9 cellular contexts compared by ENCODE assay signal in the genomic region with DNA sequence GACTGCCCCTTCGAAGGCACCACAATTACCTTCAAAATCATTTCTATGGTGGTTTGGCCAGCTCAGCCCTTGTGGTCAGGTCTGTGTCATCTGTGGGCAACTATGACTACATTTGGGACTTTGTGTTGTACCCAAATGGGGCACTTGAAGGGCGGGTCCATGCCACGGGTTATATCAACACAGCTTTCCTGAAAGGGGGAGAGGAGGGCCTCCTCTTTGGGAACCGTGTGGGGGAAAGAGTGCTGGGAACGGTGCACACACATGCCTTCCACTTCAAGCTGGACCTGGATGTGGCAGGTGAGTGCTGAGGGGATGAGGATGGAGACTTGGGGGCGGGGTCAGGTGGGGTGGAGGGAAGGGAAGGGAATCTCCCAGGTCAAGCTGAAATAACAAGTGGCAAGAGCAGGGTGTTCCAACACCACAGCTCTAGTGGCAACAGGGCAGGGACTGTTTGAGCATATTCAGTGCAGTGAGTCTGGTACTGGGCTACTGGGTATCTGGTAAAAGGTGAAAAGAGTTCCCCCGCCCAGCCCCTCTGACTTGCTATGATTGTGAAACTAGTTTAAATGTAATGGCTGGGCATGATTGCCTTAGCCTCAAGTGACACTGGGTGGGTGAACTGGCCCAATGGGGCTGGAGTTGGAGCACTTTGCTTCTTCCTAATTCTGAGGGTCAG. TPM values are rescaled to one million over a fixed set of nuclear protein-coding genes. Genes with fewer than 3 reads are reported as not detected.
DNase-seq lines count a peak whose midpoint lies in the region; ATAC-seq and TF ChIP-seq lines count a peak whose summit lies in the region.
"Had no signal": no experiment of that assay in that cellular context is flagged by ENCODE, and none has a peak within 500 bp of the region (broad histone marks: within the 10 kb centered on the region; RNA-seq: fewer than 3 reads in every experiment).

No MANE protein-coding gene starts in this region.

- H3K36me3 ChIP-seq in Caco-2 (ENCODE audit: control insufficient read depth, insufficient read depth, low read length) (peaks cover 4% of the 10 kb centered on the region), neuronal stem cell (replicated peaks in 1 of 2; ENCODE audit: control insufficient read depth in 2 of 2, insufficient read depth in 2 of 2, low read length in 2 of 2) (peaks cover 31 to 53% of the 10 kb centered on the region in 2 donors), mesendoderm (ENCODE audit: control insufficient read depth, insufficient read depth, low read length) (peaks cover 21% of the 10 kb centered on the region), A673 (ENCODE audit: insufficient read depth, low read length, poor library complexity, severe bottlenecking) (peaks cover 11% of the 10 kb centered on the region)

- no peaks in the 10 kb centered on the region for H3K4me1 Mint-ChIP-seq in Caco-2 (ENCODE audit: low read depth, unreplicated experiment)
- peaks cover 9% of the 10 kb centered on the region for H3K4me1 Mint-ChIP-seq in activated naive CD8-positive, alpha-beta T cell treated with anti-CD3 and anti-CD28 coated beads, Interleukin-2, amount 10 ng/mL, durations not matched to agents 7 days and 5 days

- H3K79me1 ChIP-seq in neuronal stem cell (ENCODE audit: low read depth, low read length), result no peaks in the 10 kb centered on the region
- H3K79me1 ChIP-seq in mesendoderm (ENCODE audit: low read length), result peaks cover 2% of the 10 kb centered on the region

- TF ChIP-seq CTCF in Caco-2 (IDR thresholded peaks at IDR 0.05; ENCODE audit: insufficient read depth in 1 of 2, low read depth in 1 of 2, low read length in 1 of 2, severe bottlenecking in 1 of 2, unreplicated experiment in 1 of 2) (no peak), A673 (conservative IDR thresholded peaks at IDR 0.05; ENCODE audit: low read depth, low read length) (no peak)

- no peaks in the 10 kb centered on the region for H3K9me3 Mint-ChIP-seq in Caco-2 (ENCODE audit: unreplicated experiment)
- no peaks in the 10 kb centered on the region for H3K9me3 Mint-ChIP-seq in activated naive CD8-positive, alpha-beta T cell treated with anti-CD3 and anti-CD28 coated beads, Interleukin-2, amount 10 ng/mL, durations not matched to agents 7 days and 5 days

- H3K27ac ChIP-seq in neuronal stem cell (replicated peaks; ENCODE audit: low read length) (no peak overlapping the region), mesendoderm (ENCODE audit: low read depth, low read length) (no peak overlapping the region), A673 (ENCODE audit: low read depth, low read length, poor library complexity, severe bottlenecking) (no peak overlapping the region)

- H3K27me3 ChIP-seq in Caco-2 (replicated peaks; ENCODE audit: control insufficient read depth, insufficient read depth, low read length) (no peaks in the 10 kb centered on the region), neuronal stem cell (ENCODE audit: control insufficient read depth in 3 of 3, insufficient read depth in 3 of 3, low read depth in 1 of 3, low read length in 3 of 3) (no peaks in the 10 kb centered on the region), mesendoderm (ENCODE audit: insufficient read depth, low read length, poor library complexity) (no peaks in the 10 kb centered on the region), A673 (replicated peaks; ENCODE audit: insufficient read depth, low read depth, low read length, poor library complexity) (no peaks in the 10 kb centered on the region)

- H3K4ac ChIP-seq in neuronal stem cell (ENCODE audit: low read length) (no peak overlapping the region), mesendoderm (ENCODE audit: low read depth, low read length) (no peak overlapping the region)

- no peak overlapping the region for H2AFZ ChIP-seq in neuronal stem cell (ENCODE audit: low read length)

- H4K91ac ChIP-seq in neuronal stem cell (ENCODE audit: low read depth, low read length, poor library complexity), result no peak overlapping the region

- BruUV-seq in Caco-2 (replicated peaks; lab: Mats Ljungman, UMichigan) (no TSS peak), A673 (replicated peaks; lab: Mats Ljungman, UMichigan) (no TSS peak)

- H2AK5ac ChIP-seq in neuronal stem cell (ENCODE audit: low read depth, low read length) (no peak overlapping the region), mesendoderm (ENCODE audit: low read length) (no peak overlapping the region)

- no CpG with 5 or more reads among the region's 7 CpGs for WGBS in neuronal stem cell (ENCODE audit: extremely low coverage in 2 of 2, insufficient read length in 2 of 2, insufficient replicate concordance in 1 of 2), 2 donors
- no CpG with 5 or more reads among the region's 7 CpGs for WGBS in mesendoderm (ENCODE audit: extremely low coverage, insufficient coverage, low lambda C conversion rate)

- CTCF ChIA-PET in Caco-2 (lab: Charles Lee), result interaction anchor here (1.3 to 2.7 kb wide), 4 partner anchors 22 to 152 kb away, joined by 4 to 10 read pairs (median 8); a partner anchor contains a TSS
- CTCF ChIA-PET in A673 (lab: Charles Lee), result no interaction called here

- H2BK12ac ChIP-seq in neuronal stem cell (ENCODE audit: low read length), result no peak overlapping the region

- POLR2A ChIA-PET in Caco-2 (lab: Charles Lee), result no interaction called here
- POLR2A ChIA-PET in activated naive CD8-positive, alpha-beta T cell treated with anti-CD3 and anti-CD28 coated beads, Interleukin-2, amount 10 ng/mL, durations not matched to agents 7 days and 5 days (lab: Charles Lee), result interaction anchor here (1.5 kb wide), 1 partner anchor 13 kb away, joined by 6 read pairs; a partner anchor contains a TSS
- POLR2A ChIA-PET in A673 (lab: Charles Lee; ENCODE audit: low non-redundant PET), result no interaction called here

- H3K4me3 Mint-ChIP-seq in Caco-2 (ENCODE audit: unreplicated experiment), result no peak overlapping the region
- no peak overlapping the region for H3K4me3 Mint-ChIP-seq in activated naive CD8-positive, alpha-beta T cell treated with anti-CD3 and anti-CD28 coated beads, Interleukin-2, amount 10 ng/mL, durations not matched to agents 7 days and 5 days

- no peak overlapping the region for H3K23ac ChIP-seq in neuronal stem cell (ENCODE audit: low read depth, low read length, poor library complexity)
- no peak overlapping the region for H3K23ac ChIP-seq in mesendoderm (ENCODE audit: low read length)

- H2BK5ac ChIP-seq in neuronal stem cell (ENCODE audit: low read length), result peak overlapping the region; percentile 21
- no peak overlapping the region for H2BK5ac ChIP-seq in mesendoderm (ENCODE audit: low read length)

- H3K14ac ChIP-seq in neuronal stem cell (ENCODE audit: low read length), result no peak overlapping the region

- H3K18ac ChIP-seq in neuronal stem cell (ENCODE audit: low read length) (no peak overlapping the region), mesendoderm (ENCODE audit: low read length) (no peak overlapping the region)

- no peak overlapping the region for H4K8ac ChIP-seq in neuronal stem cell (ENCODE audit: low read depth, low read length)
- no peak overlapping the region for H4K8ac ChIP-seq in mesendoderm (ENCODE audit: low read depth, low read length)

- H2BK120ac ChIP-seq in neuronal stem cell (ENCODE audit: low read depth, low read length) (no peak overlapping the region), mesendoderm (ENCODE audit: low read depth, low read length) (no peak overlapping the region)

- no peak overlapping the region for H3K56ac ChIP-seq in mesendoderm (ENCODE audit: low read length)

- no peaks in the 10 kb centered on the region for H3K27me3 Mint-ChIP-seq in Caco-2 (ENCODE audit: insufficient read depth, unreplicated experiment)
- H3K27me3 Mint-ChIP-seq in activated naive CD8-positive, alpha-beta T cell treated with anti-CD3 and anti-CD28 coated beads, Interleukin-2, amount 10 ng/mL, durations not matched to agents 7 days and 5 days, result no peaks in the 10 kb centered on the region

- H3K9ac ChIP-seq in neuronal stem cell (ENCODE audit: low read depth, low read length, poor library complexity), result no peak overlapping the region
- no peak overlapping the region for H3K9ac ChIP-seq in mesendoderm (ENCODE audit: low read length)

- H3K27ac Mint-ChIP-seq in Caco-2 (ENCODE audit: unreplicated experiment), result peak overlapping the region; percentile 25
- H3K27ac Mint-ChIP-seq in activated naive CD8-positive, alpha-beta T cell treated with anti-CD3 and anti-CD28 coated beads, Interleukin-2, amount 10 ng/mL, durations not matched to agents 7 days and 5 days, result peak overlapping the region; percentile 76

- H3K4me3 ChIP-seq in Caco-2 (ENCODE audit: low read depth, low read length) (no peak overlapping the region), neuronal stem cell (ENCODE audit: low read length in 2 of 2) (no peak overlapping the region), mesendoderm (ENCODE audit: low read length) (no peak overlapping the region), A673 (ENCODE audit: low read depth, low read length, poor library complexity, severe bottlenecking) (no peak overlapping the region)

- no peak overlapping the region for H3K4me2 ChIP-seq in neuronal stem cell (ENCODE audit: insufficient read depth, low read length, poor library complexity, severe bottlenecking)
- no peak overlapping the region for H3K4me2 ChIP-seq in mesendoderm (ENCODE audit: low read length)

- DNase-seq in Caco-2 (peak in 1 of 2 experiments; percentile 14), HT1080 (ENCODE audit: low read depth) (peak; percentile 34), neuronal stem cell (ENCODE audit: low spot score) (no peak), NCI-H748 treated with DMSO at 0.1 percent for 48 hours (lab: John Stamatoyannopoulos, UW) (no peak), mesendoderm (no peak), A673 (ENCODE audit: low spot score) (no peak)
- DNase-seq in activated naive CD8-positive, alpha-beta T cell treated with anti-CD3 and anti-CD28 coated beads, Interleukin-2, amount 10 ng/mL, durations not matched to agents 7 days and 5 days, result no peak
- DNase-seq: Kasumi-1 had no signal

- no peaks in the 10 kb centered on the region for H3K79me2 ChIP-seq in mesendoderm (ENCODE audit: control insufficient read depth, insufficient read depth, low read length)

- intact Hi-C loops in Caco-2 (cut with micrococcal nuclease; ENCODE audit: unreplicated experiment), result no loop called here
- intact Hi-C loops in A673 (cut with micrococcal nuclease; ENCODE audit: unreplicated experiment), result no loop called here

- no peaks in the 10 kb centered on the region for H3K9me3 ChIP-seq in Caco-2
- H3K9me3 ChIP-seq in neuronal stem cell (replicated peaks in 1 of 2; ENCODE audit: control insufficient read depth in 2 of 2, insufficient read depth in 1 of 2, low read depth in 1 of 2, low read length in 2 of 2), result no peaks in the 10 kb centered on the region
- no peaks in the 10 kb centered on the region for H3K9me3 ChIP-seq in A673 (ENCODE audit: low read depth, low read length, poor library complexity, severe bottlenecking)

- ATAC-seq in activated naive CD8-positive, alpha-beta T cell treated with anti-CD3 and anti-CD28 coated beads, Interleukin-2, amount 10 ng/mL, durations not matched to agents 7 days and 5 days (ENCODE audit: low read depth), result no peak
- ATAC-seq in HG03139 (IDR thresholded peaks at IDR 0.05; ENCODE audit: unreplicated experiment), result no peak

- no peak overlapping the region for H2BK15ac ChIP-seq in neuronal stem cell (ENCODE audit: low read length)
- no peak overlapping the region for H2BK15ac ChIP-seq in mesendoderm (replicated peaks; ENCODE audit: low read depth)

- H3K4me1 ChIP-seq in Caco-2 (no peaks in the 10 kb centered on the region), neuronal stem cell (ENCODE audit: control insufficient read depth in 2 of 2, insufficient read depth in 1 of 2, low read depth in 1 of 2, low read length in 2 of 2) (no peaks in the 10 kb centered on the region), mesendoderm (ENCODE audit: control insufficient read depth, low read depth, low read length) (no peaks in the 10 kb centered on the region), A673 (ENCODE audit: insufficient read depth, low read length, poor library complexity, severe bottlenecking) (no peaks in the 10 kb centered on the region)

- H4K5ac ChIP-seq in mesendoderm (ENCODE audit: low read length), result no peak overlapping the region

- H3K36me3 Mint-ChIP-seq in Caco-2 (ENCODE audit: insufficient read depth, unreplicated experiment), result peaks cover 49% of the 10 kb centered on the region
- no peaks in the 10 kb centered on the region for H3K36me3 Mint-ChIP-seq in activated naive CD8-positive, alpha-beta T cell treated with anti-CD3 and anti-CD28 coated beads, Interleukin-2, amount 10 ng/mL, durations not matched to agents 7 days and 5 days

RNA-seq across cellular contexts. Expression of a gene that starts 1.7 kb away (rescaled TPM):
- total RNA-seq in Caco-2 (2022), result 3.7 and 4.2 TPM in 2 replicates
- total RNA-seq in HT1080 (2014; rRNA removed; shearing (Covaris generic)), result 0.95 and 1.4 TPM in 2 replicates
- polyA plus RNA-seq in HT1080 (2015; cell fraction: cytosol; rRNA removed), result 0.63 and 0.72 TPM in 2 replicates
- 2.6 and 3.3 TPM in 2 replicates for polyA plus RNA-seq in HT1080 (2015; cell fraction: nucleus; rRNA removed)
- total RNA-seq in activated naive CD8-positive, alpha-beta T cell treated with anti-CD3 and anti-CD28 coated beads, Interleukin-2, amount 10 ng/mL, durations not matched to agents 7 days and 5 days, result 1 to 10 TPM; 2.5 to 2.7 TPM
- 1.5 TPM for polyA plus RNA-seq in neuronal stem cell (2013, experiment 1 of 2)
- polyA plus RNA-seq in neuronal stem cell (2013, experiment 2 of 2), result 1.7 TPM
- 1.0 TPM for polyA plus RNA-seq in mesendoderm (2013, experiment 1 of 2)
- polyA plus RNA-seq in mesendoderm (2013, experiment 2 of 2), result 1.0 TPM
- total RNA-seq in A673 (2021), result 1.2 and 1.4 TPM in 2 replicates

RNA-seq across cellular contexts. Expression of a gene that starts 4.9 kb away (rescaled TPM):
- 0.49 and 0.93 TPM in 2 replicates for total RNA-seq in Caco-2 (2022)
- 0.11 TPM in 1 of 2 replicates, not detected in the other for total RNA-seq in HT1080 (2014; rRNA removed; shearing (Covaris generic))
- polyA plus RNA-seq in HT1080 (2015; cell fraction: cytosol; rRNA removed), result 0.34 and 0.36 TPM in 2 replicates
- polyA plus RNA-seq in HT1080 (2015; cell fraction: nucleus; rRNA removed), result 1.2 and 1.5 TPM in 2 replicates
- total RNA-seq in activated naive CD8-positive, alpha-beta T cell treated with anti-CD3 and anti-CD28 coated beads, Interleukin-2, amount 10 ng/mL, durations not matched to agents 7 days and 5 days, result under 1 TPM; 0.74 to 0.86 TPM
- 1.4 TPM for polyA plus RNA-seq in neuronal stem cell (2013, experiment 1 of 2)
- polyA plus RNA-seq in neuronal stem cell (2013, experiment 2 of 2), result 1.5 TPM
- polyA plus RNA-seq in mesendoderm (2013, experiment 1 of 2), result 0.56 TPM
- polyA plus RNA-seq in mesendoderm (2013, experiment 2 of 2), result 0.66 TPM
- total RNA-seq in A673 (2021), result 0.62 and 0.70 TPM in 2 replicates

RNA-seq across cellular contexts. Expression of a gene that starts 12.9 kb away (rescaled TPM):
- total RNA-seq in Caco-2 (2022) (195 and 197 TPM in 2 replicates), A673 (2021) (93.7 and 120 TPM in 2 replicates)
- total RNA-seq in HT1080 (2014; rRNA removed; shearing (Covaris generic)), result 146 and 205 TPM in 2 replicates
- polyA plus RNA-seq in HT1080 (2015; cell fraction: cytosol; rRNA removed), result 195 and 204 TPM in 2 replicates
- polyA plus RNA-seq in HT1080 (2015; cell fraction: nucleus; rRNA removed), result 132 and 144 TPM in 2 replicates
- total RNA-seq in activated naive CD8-positive, alpha-beta T cell treated with anti-CD3 and anti-CD28 coated beads, Interleukin-2, amount 10 ng/mL, durations not matched to agents 7 days and 5 days, result 10 to 100 TPM; 85.0 to 96.6 TPM
- polyA plus RNA-seq in neuronal stem cell (2013, experiment 1 of 2), result 84.7 TPM
- polyA plus RNA-seq in neuronal stem cell (2013, experiment 2 of 2), result 84.5 TPM
- 276 TPM for polyA plus RNA-seq in mesendoderm (2013, experiment 1 of 2)
- 278 TPM for polyA plus RNA-seq in mesendoderm (2013, experiment 2 of 2)

RNA-seq across cellular contexts. Expression of a gene that starts 22.0 kb away (rescaled TPM):
- total RNA-seq in Caco-2 (2022), result 82.0 and 82.7 TPM in 2 replicates
- total RNA-seq in HT1080 (2014; rRNA removed; shearing (Covaris generic)), result 159 and 182 TPM in 2 replicates
- polyA plus RNA-seq in HT1080 (2015; cell fraction: cytosol; rRNA removed), result 87.9 and 90.2 TPM in 2 replicates
- polyA plus RNA-seq in HT1080 (2015; cell fraction: nucleus; rRNA removed), result 70.9 and 93.7 TPM in 2 replicates
- 10 to 100 TPM; 94.5 to 95.9 TPM for total RNA-seq in activated naive CD8-positive, alpha-beta T cell treated with anti-CD3 and anti-CD28 coated beads, Interleukin-2, amount 10 ng/mL, durations not matched to agents 7 days and 5 days
- 28.8 TPM for polyA plus RNA-seq in neuronal stem cell (2013, experiment 1 of 2)
- 27.6 TPM for polyA plus RNA-seq in neuronal stem cell (2013, experiment 2 of 2)
- polyA plus RNA-seq in mesendoderm (2013, experiment 1 of 2), result 39.1 TPM
- polyA plus RNA-seq in mesendoderm (2013, experiment 2 of 2), result 38.3 TPM
- 34.2 and 36.0 TPM in 2 replicates for total RNA-seq in A673 (2021)

RNA-seq across cellular contexts. Expression of a gene that starts 47.4 kb away (rescaled TPM):
- total RNA-seq in Caco-2 (2022) (1.7 and 2.2 TPM in 2 replicates), A673 (2021) (not detected in 2 replicates)
- 0.13 and 0.27 TPM in 2 replicates for total RNA-seq in HT1080 (2014; rRNA removed; shearing (Covaris generic))
- polyA plus RNA-seq in HT1080 (2015; cell fraction: cytosol; rRNA removed), result 0.08 and 0.41 TPM in 2 replicates
- polyA plus RNA-seq in HT1080 (2015; cell fraction: nucleus; rRNA removed), result 0.17 TPM in 1 of 2 replicates, not detected in the other
- total RNA-seq in activated naive CD8-positive, alpha-beta T cell treated with anti-CD3 and anti-CD28 coated beads, Interleukin-2, amount 10 ng/mL, durations not matched to agents 7 days and 5 days, result under 1 TPM in 1 of 2 experiments, not detected in 1; 0.45 TPM
- 0.08 TPM for polyA plus RNA-seq in neuronal stem cell (2013, experiment 1 of 2)
- 0.32 TPM for polyA plus RNA-seq in neuronal stem cell (2013, experiment 2 of 2)
- not detected for polyA plus RNA-seq in mesendoderm (2013, experiment 1 of 2)
- 0.01 TPM for polyA plus RNA-seq in mesendoderm (2013, experiment 2 of 2)
